ENCODE assay signal across 8 cellular contexts in the genomic region with DNA sequence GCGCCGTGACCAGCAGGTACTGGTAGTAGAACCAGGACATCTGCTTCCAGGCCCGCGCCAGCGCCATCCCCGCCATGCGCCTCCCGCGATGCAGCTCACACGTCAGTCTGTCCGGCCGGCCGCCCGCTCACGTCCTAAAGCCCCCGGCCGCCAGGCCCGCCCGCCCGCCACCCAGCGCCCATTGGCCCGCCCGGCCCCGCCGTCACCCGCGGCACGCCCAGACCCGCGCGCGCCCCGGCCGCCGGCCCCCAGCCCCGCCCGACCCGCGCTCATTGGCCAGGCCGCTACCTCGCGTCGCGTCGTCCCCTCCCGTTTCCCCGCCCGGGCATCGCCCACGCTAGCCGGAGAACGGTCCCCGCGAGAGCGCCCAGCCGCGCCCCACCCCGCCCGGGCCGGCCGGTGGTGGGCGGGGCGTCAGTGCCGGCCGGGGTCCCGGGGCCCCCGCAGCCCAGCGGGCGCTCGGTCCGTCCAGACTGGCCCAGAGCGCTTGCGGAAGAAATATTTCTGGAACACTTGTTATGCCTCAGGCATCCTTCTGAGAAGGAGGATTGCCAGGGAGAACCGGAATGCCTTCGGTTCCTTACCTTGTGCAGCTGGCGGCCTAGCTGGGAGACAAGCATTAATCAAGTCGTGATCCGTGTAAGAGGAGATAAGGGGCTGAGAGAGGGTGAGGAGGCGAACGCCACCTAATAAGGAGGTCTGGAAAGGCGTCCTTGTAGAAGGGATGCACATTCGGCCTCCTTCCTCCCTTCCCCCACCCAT. TPM values are rescaled to one million over a fixed set of nuclear protein-coding genes. Genes with fewer than 3 reads are reported as not detected.
A peak's percentile ranks its signal among the peaks of the same experiment; 100 is the strongest.
DNase-seq lines count a peak whose midpoint lies in the region; ATAC-seq and TF ChIP-seq lines count a peak whose summit lies in the region.

A gene with protein sequence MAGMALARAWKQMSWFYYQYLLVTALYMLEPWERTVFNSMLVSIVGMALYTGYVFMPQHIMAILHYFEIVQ (minus strand): TSS at position 109 of the 762 bp plus-strand sequence. CDS start 33 bp downstream, at position 76.

- peak within 1 kb of the TSS; percentile 91 for H3K4me3 Mint-ChIP-seq in activated CD4-positive, alpha-beta T cell treated with anti-CD3 and anti-CD28 coated beads for 36 hours
- peak within 1 kb of the TSS; percentile 86 for H3K4me3 Mint-ChIP-seq in chondrocyte (ENCODE audit: unreplicated experiment)

- no peaks in the 10 kb centered on the region for H3K9me3 Mint-ChIP-seq in activated CD4-positive, alpha-beta T cell treated with anti-CD3 and anti-CD28 coated beads for 36 hours (ENCODE audit: low read depth)
- H3K9me3 Mint-ChIP-seq in chondrocyte (ENCODE audit: low read depth) = no peaks in the 10 kb centered on the region

- POLR2A ChIA-PET in activated CD4-positive, alpha-beta T cell treated with anti-CD3 and anti-CD28 coated beads for 36 hours (lab: Charles Lee) = no interaction called here

- intact Hi-C loops in activated CD4-positive, alpha-beta T cell treated with anti-CD3 and anti-CD28 coated beads for 36 hours (cut with DNase I, micrococcal nuclease) = loop anchor here (1.0 to 10.0 kb wide), 10 partner anchors 72 to 1855 kb away; a partner anchor contains a TSS

- peaks cover 19% of the 10 kb centered on the region for H3K4me1 Mint-ChIP-seq in activated CD4-positive, alpha-beta T cell treated with anti-CD3 and anti-CD28 coated beads for 36 hours
- H3K4me1 Mint-ChIP-seq in chondrocyte (ENCODE audit: low read depth) = peaks cover 24% of the 10 kb centered on the region

- peaks cover 3% of the 10 kb centered on the region for H3K36me3 Mint-ChIP-seq in activated CD4-positive, alpha-beta T cell treated with anti-CD3 and anti-CD28 coated beads for 36 hours (ENCODE audit: low read depth)
- no peaks in the 10 kb centered on the region for H3K36me3 Mint-ChIP-seq in chondrocyte (ENCODE audit: low read depth)

- no peak for TF ChIP-seq CTCF in chondrocyte (IDR thresholded peaks at IDR 0.05)

- CTCF ChIA-PET in activated CD4-positive, alpha-beta T cell treated with anti-CD3 and anti-CD28 coated beads for 36 hours (lab: Charles Lee) = interaction anchor here (0.8 to 1.0 kb wide), 2 partner anchors 76 to 137 kb away, joined by 3 read pairs; no protein-coding TSS in a partner anchor

- DNase-seq in Ammon's horn (ENCODE audit: low spot score) (peak; percentile 96), GM19238 (ENCODE audit: insufficient read length, low spot score) (peak; percentile 98), NCI-H510A (lab: John Stamatoyannopoulos, UW) (peak; percentile 89), chondrocyte (ENCODE audit: low spot score) (peak; percentile 95), kidney tubule cell (ENCODE audit: low spot score) (peak; percentile 95)
- DNase-seq in activated CD4-positive, alpha-beta T cell treated with anti-CD3 and anti-CD28 coated beads for 36 hours = peak; percentile 96
- DNase-seq in stimulated activated CD4-positive, alpha-beta T cell treated with anti-CD3 and anti-CD28 coated beads, Interleukin-1b, Interleukin-23, amount 100 ng/mL, for 24 hours (ENCODE audit: low read depth in 4 of 4, low spot score in 1 of 4) = peak; percentile 70 to 88 (median 79)

- H3K27me3 Mint-ChIP-seq in activated CD4-positive, alpha-beta T cell treated with anti-CD3 and anti-CD28 coated beads for 36 hours = no peaks in the 10 kb centered on the region
- H3K27me3 Mint-ChIP-seq in chondrocyte (ENCODE audit: low read depth) = no peaks in the 10 kb centered on the region

- ATAC-seq in HG03439 (IDR thresholded peaks at IDR 0.05; ENCODE audit: unreplicated experiment) = peak; percentile 89
- peak; percentile 96 for ATAC-seq in activated CD4-positive, alpha-beta T cell treated with anti-CD3 and anti-CD28 coated beads for 36 hours

- H3K27ac Mint-ChIP-seq in activated CD4-positive, alpha-beta T cell treated with anti-CD3 and anti-CD28 coated beads for 36 hours = peak within 1 kb of the TSS; percentile 85
- H3K27ac Mint-ChIP-seq in chondrocyte (ENCODE audit: unreplicated experiment) = peak within 1 kb of the TSS; percentile 93

RNA-seq across cellular contexts. Expression of the gene that starts here (rescaled TPM):
- total RNA-seq in activated CD4-positive, alpha-beta T cell treated with anti-CD3 and anti-CD28 coated beads for 36 hours = 1 to 10 TPM; 8.7 to 8.9 TPM
- 19.1 to 24.1 TPM (median 19.2 TPM) in 3 replicates for total RNA-seq in chondrocyte

Comparison
In these comparisons a context has a peak if more than half of its experiments do, and no peak if none do; other contexts are left out.
1. Peak in every context shown above with its lines: DNase-seq and ATAC-seq.